Comparison of ENCODE assay signal across 8 cellular contexts in the genomic region with DNA sequence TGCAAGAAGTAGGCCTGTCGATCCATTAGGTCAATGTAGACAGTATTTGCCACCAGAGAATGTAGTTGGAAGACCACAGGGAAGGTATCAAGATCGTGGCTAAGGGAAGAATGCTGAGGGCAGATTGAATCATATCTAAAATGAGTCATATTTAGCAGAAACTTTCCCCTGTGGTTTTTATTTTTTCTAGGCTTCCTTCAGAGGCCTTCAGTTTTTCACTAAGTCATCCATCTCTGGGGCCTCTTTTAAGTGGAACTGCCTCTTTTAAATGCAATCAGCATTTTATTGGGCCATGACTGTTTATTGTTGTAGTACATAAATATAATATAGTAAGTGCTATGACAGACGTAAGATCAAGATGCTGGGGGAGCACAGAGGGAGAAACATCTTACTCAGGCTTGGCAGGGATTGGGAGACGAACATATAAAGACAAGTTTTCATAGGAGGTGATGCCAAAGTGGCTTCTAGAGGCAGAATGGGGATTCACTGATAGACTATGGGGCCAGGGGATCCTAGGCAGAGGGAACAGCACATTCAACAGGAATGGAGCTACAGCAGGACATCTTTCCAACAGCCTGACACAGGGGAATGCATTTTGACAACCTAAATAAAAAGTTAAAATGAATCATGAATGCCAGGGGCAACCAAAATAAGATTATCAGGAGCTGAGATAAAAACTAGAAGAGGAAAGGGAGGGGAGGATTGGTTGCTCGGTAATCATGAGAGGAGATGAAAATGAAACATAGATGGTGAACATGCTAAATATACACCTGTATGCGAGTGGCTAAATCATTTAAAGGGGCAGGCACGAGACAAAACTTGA.
A peak's percentile ranks its signal among the peaks of the same experiment; 100 is the strongest.
DNase-seq lines count a peak whose midpoint lies in the region; ATAC-seq, FAIRE-seq and TF ChIP-seq lines count a peak whose summit lies in the region.

No MANE protein-coding gene starts in this region.

- FAIRE-seq in GM18507 (lab: Jason Lieb, UNC), result peak; percentile 39

- ATAC-seq in HG02678 (IDR thresholded peaks at IDR 0.05; ENCODE audit: unreplicated experiment), result peak; percentile 67
- no peak for ATAC-seq in HG03139 (IDR thresholded peaks at IDR 0.05; ENCODE audit: unreplicated experiment)
- no peak for ATAC-seq in HG02642 (IDR thresholded peaks at IDR 0.05; ENCODE audit: poor library complexity, unreplicated experiment)

- CTCF ChIA-PET in RWPE1 (lab: Yijun Ruan, JAX), result interaction anchor here (0.6 to 1.1 kb wide), 2 partner anchors 450 to 532 kb away, joined by 4 to 9 read pairs; no protein-coding TSS in a partner anchor

- H3K27ac ChIP-seq in RWPE1, result no peak overlapping the region

- POLR2A ChIA-PET in RWPE1 (lab: Yijun Ruan, JAX; ENCODE audit: low non-redundant PET), result no interaction called here

- DNase-seq in GM18507 (ENCODE audit: extremely low spot score, insufficient read length, low read depth) (peak; percentile 11), RWPE1 (ENCODE audit: low spot score) (peak; percentile 55), kidney tubule cell (ENCODE audit: low spot score) (peak; percentile 92), NCI-H1092 treated with DMSO at 0.1 percent for 48 hours (lab: John Stamatoyannopoulos, UW) (no peak), SHP77 (lab: John Stamatoyannopoulos, UW) (no peak)

- TF ChIP-seq CTCF in RWPE1 (conservative IDR thresholded peaks at IDR 0.05; ENCODE audit: low read depth), result no peak

Comparison
In these comparisons a context has a peak if more than half of its experiments do, and no peak if none do; other contexts are left out.
1. DNase-seq: peak in GM18507 (single experiment), RWPE1 (single experiment) and kidney tubule cell (single experiment); none in NCI-H1092 treated with DMSO at 0.1 percent for 48 hours (single experiment) and SHP77 (0 of 2).